In genomic region chr12:2669560-2669959, GRCh38 we compare ENCODE assay signal across 20 cellular contexts.
DNase-seq lines count a peak whose midpoint lies in the region; ATAC-seq and TF ChIP-seq lines count a peak whose summit lies in the region.
"Had no signal": no experiment of that assay in that cellular context is flagged by ENCODE, and none has a peak within 500 bp of the region (broad histone marks: within the 10 kb centered on the region; RNA-seq: fewer than 3 reads in every experiment).

No MANE protein-coding gene starts in this region.

- H3K4me2 ChIP-seq in neural progenitor cell, result no peak overlapping the region
- H3K4me2 ChIP-seq: A549, GM23338 had no signal

- ATAC-seq in activated CD8-positive, alpha-beta memory T cell treated with anti-CD3 and anti-CD28 coated beads, Interleukin-2, amount 10 ng/mL, durations not matched to agents 7 days and 5 days, result no peak
- no peak for ATAC-seq in left lobe of liver
- ATAC-seq in HG02973 (IDR thresholded peaks at IDR 0.05; ENCODE audit: unreplicated experiment), result no peak
- ATAC-seq: A549, GM23338, HCT116, HepG2 had no signal

- no peaks in the 10 kb centered on the region for H3K79me2 ChIP-seq in neural progenitor cell (ENCODE audit: low read depth)

- H3K27me3 Mint-ChIP-seq in activated CD8-positive, alpha-beta memory T cell treated with anti-CD3 and anti-CD28 coated beads, Interleukin-2, amount 10 ng/mL, durations not matched to agents 7 days and 5 days, result peaks cover 2% of the 10 kb centered on the region
- peaks cover 6% of the 10 kb centered on the region for H3K27me3 Mint-ChIP-seq in neural progenitor cell (ENCODE audit: insufficient read depth, low read depth)
- H3K27me3 Mint-ChIP-seq: CD4-positive, alpha-beta T cell had no signal

- H3K36me3 ChIP-seq in neural progenitor cell, result no peaks in the 10 kb centered on the region

- no peaks in the 10 kb centered on the region for H3K27me3 ChIP-seq in neural progenitor cell

- no peak for TF ChIP-seq CTCF in neural progenitor cell (IDR thresholded peaks at IDR 0.05)

- H3K4me3 ChIP-seq in neural progenitor cell, result no peak overlapping the region
- H3K4me3 ChIP-seq: A549, GM23338 had no signal

- DNase-seq in activated CD8-positive, alpha-beta memory T cell treated with anti-CD3 and anti-CD28 coated beads, Interleukin-2, amount 10 ng/mL, durations not matched to agents 7 days and 5 days, result peak; percentile 38
- DNase-seq in activated CD8-positive, alpha-beta memory T cell treated with anti-CD3 and anti-CD28 coated beads for 24 hours, result no peak
- peak; percentile 33 for DNase-seq in left lobe of liver (ENCODE audit: low spot score)
- DNase-seq in neural progenitor cell (ENCODE audit: low spot score), result no peak
- DNase-seq in activated CD4-positive, alpha-beta T cell treated with anti-CD3 and anti-CD28 coated beads for 1 hour, result no peak
- DNase-seq in NCI-H2081 (lab: John Stamatoyannopoulos, UW), result no peak
- DNase-seq in T1000 (lab: John Stamatoyannopoulos, UW), result no peak
- DNase-seq: AML-193, DMS153, DMS79, GDM1, HFFc6 had no signal

- H3K4me1 Mint-ChIP-seq in activated CD8-positive, alpha-beta memory T cell treated with anti-CD3 and anti-CD28 coated beads, Interleukin-2, amount 10 ng/mL, durations not matched to agents 7 days and 5 days, result no peaks in the 10 kb centered on the region
- no peaks in the 10 kb centered on the region for H3K4me1 Mint-ChIP-seq in neural progenitor cell
- H3K4me1 Mint-ChIP-seq: GM23338 had no signal

- H3F3A ChIP-seq in neural progenitor cell (ENCODE audit: low read depth), result no peaks in the 10 kb centered on the region

- H3K27ac ChIP-seq in neural progenitor cell, result no peak overlapping the region
- H3K27ac ChIP-seq: 22Rv1, A549, C4-2B had no signal

- H3K9ac ChIP-seq in neural progenitor cell, result no peak overlapping the region

- no peaks in the 10 kb centered on the region for H3K36me3 Mint-ChIP-seq in activated CD8-positive, alpha-beta memory T cell treated with anti-CD3 and anti-CD28 coated beads, Interleukin-2, amount 10 ng/mL, durations not matched to agents 7 days and 5 days
- H3K36me3 Mint-ChIP-seq in neural progenitor cell, result no peaks in the 10 kb centered on the region

- H3K9me3 Mint-ChIP-seq in activated CD8-positive, alpha-beta memory T cell treated with anti-CD3 and anti-CD28 coated beads, Interleukin-2, amount 10 ng/mL, durations not matched to agents 7 days and 5 days (ENCODE audit: low read depth), result no peaks in the 10 kb centered on the region
- H3K9me3 Mint-ChIP-seq in neural progenitor cell, result no peaks in the 10 kb centered on the region
- H3K9me3 Mint-ChIP-seq: CD4-positive, alpha-beta T cell; GM23338; HFFc6 had no signal

- H3K4me1 ChIP-seq in neural progenitor cell, result no peaks in the 10 kb centered on the region
- H3K4me1 ChIP-seq: A549 had no signal

- no peak overlapping the region for H3K4me3 Mint-ChIP-seq in activated CD8-positive, alpha-beta memory T cell treated with anti-CD3 and anti-CD28 coated beads, Interleukin-2, amount 10 ng/mL, durations not matched to agents 7 days and 5 days
- no peak overlapping the region for H3K4me3 Mint-ChIP-seq in neural progenitor cell
- H3K4me3 Mint-ChIP-seq: CD4-positive, alpha-beta T cell; GM23338; HFFc6 had no signal

- H2AFZ ChIP-seq in neural progenitor cell (replicated peaks), result no peak overlapping the region
- H2AFZ ChIP-seq: GM23338 had no signal

- no peak overlapping the region for H3K27ac Mint-ChIP-seq in activated CD8-positive, alpha-beta memory T cell treated with anti-CD3 and anti-CD28 coated beads, Interleukin-2, amount 10 ng/mL, durations not matched to agents 7 days and 5 days
- H3K27ac Mint-ChIP-seq in neural progenitor cell, result peak overlapping the region; percentile 5
- H3K27ac Mint-ChIP-seq: CD4-positive, alpha-beta T cell; GM23338; HFFc6 had no signal

- H4K20me1 ChIP-seq in neural progenitor cell (ENCODE audit: low read depth), result no peaks in the 10 kb centered on the region

- H3K9me3 ChIP-seq in neural progenitor cell (ENCODE audit: low read depth), result no peaks in the 10 kb centered on the region
- H3K9me3 ChIP-seq: A549 had no signal

- CTCF ChIA-PET in activated CD8-positive, alpha-beta memory T cell treated with anti-CD3 and anti-CD28 coated beads, Interleukin-2, amount 10 ng/mL, durations not matched to agents 7 days and 5 days (lab: Charles Lee), result no interaction called here

Comparison
In these comparisons a context has a peak if more than half of its experiments do, and no peak if none do; other contexts are left out.
1. DNase-seq: peak in activated CD8-positive, alpha-beta memory T cell treated with anti-CD3 and anti-CD28 coated beads, Interleukin-2, amount 10 ng/mL, durations not matched to agents 7 days and 5 days (single experiment) and left lobe of liver (single experiment); none in activated CD8-positive, alpha-beta memory T cell treated with anti-CD3 and anti-CD28 coated beads for 24 hours (single experiment), neural progenitor cell (single experiment), activated CD4-positive, alpha-beta T cell treated with anti-CD3 and anti-CD28 coated beads for 1 hour (single experiment), NCI-H2081 (0 of 2) and T1000 (single experiment).